ENCODE assay signal across 13 cellular contexts in genomic region chr2:203759692-203760365, GRCh38. TPM values are rescaled to one million over a fixed set of nuclear protein-coding genes. Genes with fewer than 3 reads are reported as not detected.
A peak's percentile ranks its signal among the peaks of the same experiment; 100 is the strongest.
DNase-seq lines count a peak whose midpoint lies in the region; ATAC-seq, FAIRE-seq and TF ChIP-seq lines count a peak whose summit lies in the region.
"Had no signal": no experiment of that assay in that cellular context is flagged by ENCODE, and none has a peak within 500 bp of the region (broad histone marks: within the 10 kb centered on the region; RNA-seq: fewer than 3 reads in every experiment).

No MANE protein-coding gene starts in this region.

- H3K27me3 ChIP-seq in HCT116 (ENCODE audit: insufficient read depth, low read length), result no peaks in the 10 kb centered on the region
- H3K27me3 ChIP-seq in brain microvascular endothelial cell (replicated peaks), result no peaks in the 10 kb centered on the region
- H3K27me3 ChIP-seq: BLaER1 had no signal

- H3K4me1 Mint-ChIP-seq in type B pancreatic cell (ENCODE audit: unreplicated experiment), result no peaks in the 10 kb centered on the region

- peak; percentile 93 for ATAC-seq in HCT116

- peak; percentile 86 for DNase-seq in A172 (ENCODE audit: low spot score)
- DNase-seq in HCT116 (ENCODE audit: low read depth, low spot score), result peak; percentile 48
- DNase-seq in brain microvascular endothelial cell, result peak; percentile 85
- DNase-seq in kidney tubule cell (ENCODE audit: low spot score), result peak; percentile 98
- no peak for DNase-seq in type B pancreatic cell (ENCODE audit: extremely low spot score, unreplicated experiment)
- DNase-seq in DMS79 (lab: John Stamatoyannopoulos, UW), result no peak
- no peak for DNase-seq in D721Med (ENCODE audit: insufficient read length, low spot score)
- DNase-seq in SKM-1 treated with dmso at 0.1 percent for 144 hours (lab: John Stamatoyannopoulos, UW; ENCODE audit: unreplicated experiment), result no peak
- DNase-seq: activated naive CD8-positive, alpha-beta T cell treated with anti-CD3 and anti-CD28 coated beads, Interleukin-2, amount 10 ng/mL, durations not matched to agents 7 days and 5 days; NCI-H1092 treated with DMSO at 0.1 percent for 48 hours had no signal

- FAIRE-seq in D721Med (lab: Jason Lieb, UNC), result no peak
- FAIRE-seq: frontal cortex, GM12892 had no signal

- H3K9me3 ChIP-seq in HCT116 (ENCODE audit: control insufficient read depth in 1 of 2, insufficient read depth in 1 of 2, low read depth in 1 of 2, low read length in 2 of 2), result peaks cover 0 to 3% of the 10 kb centered on the region in 2 experiments; a peak in 2 of 4 replicates

- no peak for TF ChIP-seq POLR2A in HCT116 (IDR thresholded peaks at IDR 0.05; ENCODE audit: borderline replicate concordance, extremely low read depth, insufficient read depth, insufficient read length)

- POLR2A ChIA-PET in HCT116 (lab: Charles Lee), result no interaction called here

- H3K9ac ChIP-seq in HCT116 (ENCODE audit: low read length), result peak overlapping the region; percentile 37
- H3K9ac ChIP-seq: BLaER1 had no signal

- H3K4me3 ChIP-seq in HCT116 (replicated peaks in 1 of 2; ENCODE audit: low read depth in 1 of 2, low read length in 2 of 2), result no peak overlapping the region; a peak in 1 of 4 replicates
- H3K4me3 ChIP-seq in brain microvascular endothelial cell (ENCODE audit: low read depth, low read length), result no peak overlapping the region
- H3K4me3 ChIP-seq: BLaER1 had no signal

- H3K9me3 Mint-ChIP-seq in type B pancreatic cell, result peaks cover 23% of the 10 kb centered on the region

- no peak overlapping the region for H3K4me3 Mint-ChIP-seq in type B pancreatic cell
- H3K4me3 Mint-ChIP-seq: activated naive CD8-positive, alpha-beta T cell treated with anti-CD3 and anti-CD28 coated beads, Interleukin-2, amount 10 ng/mL, durations not matched to agents 7 days and 5 days had no signal

- H4K20me1 ChIP-seq in HCT116 (ENCODE audit: insufficient read depth), result no peaks in the 10 kb centered on the region
- H4K20me1 ChIP-seq: BLaER1 had no signal

- TF ChIP-seq RAD21 in HCT116 (IDR thresholded peaks at IDR 0.05; ENCODE audit: low read depth), result no peak

- H3K27me3 Mint-ChIP-seq in type B pancreatic cell, result no peaks in the 10 kb centered on the region
- H3K27me3 Mint-ChIP-seq: activated naive CD8-positive, alpha-beta T cell treated with anti-CD3 and anti-CD28 coated beads, Interleukin-2, amount 10 ng/mL, durations not matched to agents 7 days and 5 days had no signal

- peaks cover 8% of the 10 kb centered on the region for H3K36me3 Mint-ChIP-seq in type B pancreatic cell

- H3K36me3 ChIP-seq in HCT116 (ENCODE audit: control insufficient read depth in 1 of 2, insufficient read depth in 2 of 2, low read length in 2 of 2), result no peaks in the 10 kb centered on the region
- H3K36me3 ChIP-seq in brain microvascular endothelial cell (replicated peaks), result no peaks in the 10 kb centered on the region
- H3K36me3 ChIP-seq: BLaER1 had no signal

- peak overlapping the region; percentile 57 for H3K4me2 ChIP-seq in HCT116 (ENCODE audit: low read length)
- H3K4me2 ChIP-seq: BLaER1 had no signal

- no peak overlapping the region for H2AFZ ChIP-seq in HCT116 (ENCODE audit: low read depth, low read length, poor library complexity, severe bottlenecking)

- in situ Hi-C loops in brain microvascular endothelial cell (cut with HindIII; ENCODE audit: low pct_ligation_motif_present, low sequenced_read_pairs), result no loop called here

- H3K79me2 ChIP-seq in HCT116 (ENCODE audit: insufficient read depth, low read length), result no peaks in the 10 kb centered on the region

- H3K9me2 ChIP-seq in HCT116 (ENCODE audit: insufficient read depth), result no peaks in the 10 kb centered on the region

- RAD21 ChIA-PET in HCT116 (lab: Charles Lee; ENCODE audit: low non-redundant PET in 1 of 2, low total read pairs in 2 of 2, uncharacterized antibody in 2 of 2, unreplicated experiment in 2 of 2), result no interaction called here

- H3K27ac ChIP-seq in HCT116 (ENCODE audit: low read depth, low read length) (no peak overlapping the region), brain microvascular endothelial cell (peak overlapping the region; percentile 85)
- H3K27ac ChIP-seq: BLaER1 had no signal

- no TSS peak for BruUV-seq in HCT116 (replicated peaks; lab: Mats Ljungman, UMichigan)

- no peak overlapping the region for H3K27ac Mint-ChIP-seq in type B pancreatic cell
- H3K27ac Mint-ChIP-seq: activated naive CD8-positive, alpha-beta T cell treated with anti-CD3 and anti-CD28 coated beads, Interleukin-2, amount 10 ng/mL, durations not matched to agents 7 days and 5 days had no signal

- CTCF ChIA-PET in HCT116 (lab: Charles Lee), result no interaction called here

- H3K4me1 ChIP-seq in HCT116 (ENCODE audit: control insufficient read depth in 1 of 2, insufficient read depth in 2 of 2, low read length in 2 of 2), result peaks cover 0 to 19% of the 10 kb centered on the region in 2 experiments; a peak in 2 of 4 replicates
- H3K4me1 ChIP-seq: BLaER1 had no signal

- intact Hi-C loops in HCT116 (cut with micrococcal nuclease), result no loop called here

- no peak for TF ChIP-seq CTCF in HCT116 (IDR thresholded peaks at IDR 0.05 in 2 of 3, conservative IDR thresholded peaks at IDR 0.05 in 1 of 3; ENCODE audit: borderline replicate concordance in 1 of 3, insufficient read depth in 1 of 3, low read depth in 2 of 3, low read length in 2 of 3)
- TF ChIP-seq CTCF in brain microvascular endothelial cell (IDR thresholded peaks at IDR 0.05; ENCODE audit: low read depth, low read length, missing control alignments), result no peak
- no peak for TF ChIP-seq CTCF in type B pancreatic cell (conservative IDR thresholded peaks at IDR 0.05)
- TF ChIP-seq CTCF in D721Med (IDR thresholded peaks at IDR 0.05; ENCODE audit: insufficient read depth, missing control alignments), result no peak

TF ChIP-seq in HCT116, 20 proteins besides CTCF, POLR2A, EP300 and RAD21 (continues in another document):
- no peak for TF ChIP-seq ZBTB33 (IDR thresholded peaks at IDR 0.05; ENCODE audit: extremely low read depth, insufficient replicate concordance, low read length)
- peak; percentile 73 for TF ChIP-seq JUND (IDR thresholded peaks at IDR 0.05)
- TF ChIP-seq EZH2phosphoT487 (IDR thresholded peaks at IDR 0.05; ENCODE audit: borderline replicate concordance), result no peak
- no peak for TF ChIP-seq YY1 (IDR thresholded peaks at IDR 0.05; ENCODE audit: extremely low read depth, insufficient replicate concordance, low read depth, low read length)
- TF ChIP-seq REST (IDR thresholded peaks at IDR 0.05; ENCODE audit: low read depth), result no peak
- TF ChIP-seq SP1 (IDR thresholded peaks at IDR 0.05; ENCODE audit: low read depth), result peak; percentile 52; the same call in 1 of the 2 replicates
- TF ChIP-seq ATF3 (IDR thresholded peaks at IDR 0.05), result no peak
- TF ChIP-seq ZFX (IDR thresholded peaks at IDR 0.05), result no peak
- no peak for TF ChIP-seq SIN3A (IDR thresholded peaks at IDR 0.05; ENCODE audit: low read depth)
- peak; percentile 85 for TF ChIP-seq CBX3 (IDR thresholded peaks at IDR 0.05; ENCODE audit: low read depth)
- TF ChIP-seq EGR1 (IDR thresholded peaks at IDR 0.05; ENCODE audit: low read depth), result no peak

RNA-seq across cellular contexts. Expression of gene CD28, which starts 53.4 kb away (rescaled TPM):
- total RNA-seq in A172 (2014; rRNA removed; shearing (Covaris generic)), result 0.19 TPM in 1 of 2 replicates, not detected in the other
- total RNA-seq in HCT116 (2021; ENCODE audit: unreplicated experiment), result 0.37 TPM
- not detected in 2 replicates for polyA plus RNA-seq in HCT116 (2012)
- total RNA-seq in type B pancreatic cell (ENCODE audit: low replicate concordance), result 0.17 TPM in 1 of 2 replicates, not detected in the other

Comparison
In these comparisons a context has a peak if more than half of its experiments do, and no peak if none do; other contexts are left out.
1. DNase-seq: peak in A172 (single experiment), HCT116 (single experiment), brain microvascular endothelial cell (single experiment) and kidney tubule cell (single experiment); none in type B pancreatic cell (single experiment), DMS79 (single experiment), D721Med (single experiment) and SKM-1 treated with dmso at 0.1 percent for 144 hours (single experiment).